In the genomic region with DNA sequence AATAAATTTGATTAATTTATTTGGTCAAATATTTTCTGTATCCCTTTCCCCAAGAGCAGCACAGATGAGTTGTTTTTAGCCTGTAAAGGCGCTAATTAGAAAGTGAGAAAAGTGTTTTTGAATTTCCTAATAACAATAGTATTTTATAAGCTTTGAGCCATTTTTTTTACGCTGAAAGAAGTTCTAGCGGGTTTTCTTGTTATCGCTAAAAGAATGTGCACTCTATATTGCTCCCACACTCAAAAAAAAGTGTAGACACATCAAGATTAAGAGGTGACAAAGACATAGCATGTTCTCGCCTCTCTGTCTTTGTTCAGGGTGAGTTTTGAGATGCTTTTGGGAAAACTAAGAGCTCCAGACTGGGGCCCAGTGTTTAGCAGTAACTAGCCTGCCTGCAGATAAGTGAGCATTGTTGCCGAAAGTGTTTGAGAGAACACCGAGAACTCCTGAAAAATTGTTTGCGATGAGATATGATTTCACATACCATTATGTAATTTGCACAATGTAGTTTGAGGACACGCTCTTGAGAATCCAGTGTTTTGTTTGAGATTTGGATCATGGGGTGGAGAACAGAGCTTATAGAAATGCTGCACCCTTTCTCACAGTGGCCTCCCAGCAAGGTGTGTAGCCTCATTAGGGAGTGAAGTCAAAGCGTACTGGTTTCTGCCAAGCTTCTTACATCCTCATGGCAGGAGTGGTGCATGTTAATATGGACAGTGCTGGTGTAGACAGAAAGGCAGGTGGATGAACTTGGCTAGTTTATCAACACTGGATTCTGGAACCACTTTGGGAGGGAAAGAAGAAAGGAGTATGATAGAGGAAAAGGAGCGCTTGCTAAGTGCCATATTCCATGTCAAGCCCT, we compare ENCODE assay signal across 9 cellular contexts. TPM values are rescaled to one million over a fixed set of nuclear protein-coding genes. Genes with fewer than 3 reads are reported as not detected.
DNase-seq lines count a peak whose midpoint lies in the region; ATAC-seq, FAIRE-seq and TF ChIP-seq lines count a peak whose summit lies in the region.
"Had no signal": no experiment of that assay in that cellular context is flagged by ENCODE, and none has a peak within 500 bp of the region (broad histone marks: within the 10 kb centered on the region; RNA-seq: fewer than 3 reads in every experiment).

No MANE protein-coding gene starts in this region.

- TF ChIP-seq POLR2A in heart left ventricle (IDR thresholded peaks at IDR 0.05) = no peak

- DNase-seq in heart left ventricle (no peak), cardiac septum (ENCODE audit: low spot score) (no peak), lung microvascular endothelial cell (ENCODE audit: low read depth in 2 of 2) (peak; percentile 18 to 32), GM19239 (ENCODE audit: insufficient read length, low spot score) (no peak), SW480 (ENCODE audit: low spot score) (no peak), occipital lobe (lab: John Stamatoyannopoulos, UW) (no peak)
- DNase-seq: NCI-H1694 had no signal

- no peak for FAIRE-seq in GM19239 (lab: Jason Lieb, UNC)

- peaks cover 42% of the 10 kb centered on the region for H3K4me1 Mint-ChIP-seq in brain

- H3K4me3 ChIP-seq in heart left ventricle (peak overlapping the region; percentile 66 to 95 (median 83)), urinary bladder (ENCODE audit: low read depth, low read length) (peak overlapping the region; percentile 86)

- peaks cover 22% of the 10 kb centered on the region for H3K36me3 Mint-ChIP-seq in brain

- peak overlapping the region; percentile 94 to 98 (median 96) for H3K4me3 Mint-ChIP-seq in brain

- no peaks in the 10 kb centered on the region for H3K9me3 ChIP-seq in heart left ventricle

- H3K27me3 ChIP-seq in heart left ventricle = peaks cover 0 to 25% (median 0%) of the 10 kb centered on the region in 9 donors

- peaks cover 0 to 2% (median 0%) of the 10 kb centered on the region in 5 experiments for H3K9me3 Mint-ChIP-seq in brain

- peak overlapping the region; percentile 71 to 96 (median 81) for H3K27ac Mint-ChIP-seq in brain

- intact Hi-C loops in heart left ventricle (cut with DNase I) = loop anchor here in 5 of 10 donors (2.0 to 10.0 kb wide), 5 partner anchors 21 to 317 kb away; a partner anchor contains a TSS
- intact Hi-C loops in cardiac septum (cut with DNase I) = loop anchor here (5.0 kb wide), 3 partner anchors 40 to 115 kb away; no protein-coding TSS in a partner anchor

- H3K4me1 ChIP-seq in heart left ventricle (peaks cover 0 to 66% (median 21%) of the 10 kb centered on the region in 12 donors), urinary bladder (ENCODE audit: insufficient read depth) (no peaks in the 10 kb centered on the region)

- H3K27me3 Mint-ChIP-seq in brain = peaks cover 33% of the 10 kb centered on the region

- no peak for ATAC-seq in heart left ventricle

- H3K27ac ChIP-seq in heart left ventricle = peak overlapping the region in 10 of 12 donors; percentile 18 to 92 (median 81)
- H3K27ac ChIP-seq in urinary bladder (ENCODE audit: low read depth) = no peak overlapping the region

- H3K36me3 ChIP-seq in heart left ventricle (no peaks in the 10 kb centered on the region), urinary bladder (ENCODE audit: insufficient read depth) (no peaks in the 10 kb centered on the region)

- 55 to 64% (median 59%) methylated on average over 11 of the region's 11 CpGs for WGBS in heart left ventricle, 4 donors
- WGBS in urinary bladder = 74% methylated on average over 11 of the region's 11 CpGs

- TF ChIP-seq CTCF in heart left ventricle (IDR thresholded peaks at IDR 0.05) (no peak), brain (conservative IDR thresholded peaks at IDR 0.05) (no peak)

RNA-seq across cellular contexts. Expression of a gene that starts 1.5 kb away (rescaled TPM):
- 10 to 100 TPM in 7 of 9 donors, 1 to 10 TPM in 2; 8.6 to 28.2 (median 13.6) TPM for total RNA-seq in heart left ventricle
- 10 to 100 TPM in 1 of 2 donors, 1 to 10 TPM in 1; 2.5 to 19.3 TPM for polyA plus RNA-seq in heart left ventricle
- total RNA-seq in cardiac septum = 33.5 TPM
- 3.7 TPM for polyA plus RNA-seq in brain (ENCODE audit: insufficient read depth, low read depth, low replicate concordance)
- 59.3 and 81.7 TPM in 2 replicates for total RNA-seq in lung microvascular endothelial cell
- total RNA-seq in urinary bladder = 37.9 TPM
- polyA plus RNA-seq in urinary bladder = 15.0 TPM
- total RNA-seq in occipital lobe = 29.2 TPM

Comparison
In these comparisons a context has a peak if more than half of its experiments do, and no peak if none do; other contexts are left out.
1. DNase-seq: peak in lung microvascular endothelial cell (2 of 2); none in heart left ventricle (0 of 5), cardiac septum (single experiment), GM19239 (single experiment), SW480 (single experiment) and occipital lobe (single experiment).